9 cellular contexts compared by ENCODE assay signal in genomic region chr17:68289473-68289872, GRCh38. TPM values are rescaled to one million over a fixed set of nuclear protein-coding genes. Genes with fewer than 3 reads are reported as not detected.
DNase-seq lines count a peak whose midpoint lies in the region; TF ChIP-seq lines count a peak whose summit lies in the region.
"Had no signal": no experiment of that assay in that cellular context is flagged by ENCODE, and none has a peak within 500 bp of the region (broad histone marks: within the 10 kb centered on the region; RNA-seq: fewer than 3 reads in every experiment).

No MANE protein-coding gene starts in this region.

- H3K4me3 ChIP-seq in CD4-positive, alpha-beta memory T cell (ENCODE audit: low read length in 2 of 2) = peak overlapping the region; percentile 83 to 90
- peak overlapping the region; percentile 95 for H3K4me3 ChIP-seq in Karpas-422 (ENCODE audit: low read length)

- peak overlapping the region; percentile 99 for H3K9ac ChIP-seq in Karpas-422 (ENCODE audit: low read length)

- H3K79me2 ChIP-seq in Karpas-422 (ENCODE audit: low read length) = peaks cover 65% of the 10 kb centered on the region

- peak overlapping the region; percentile 99 to 100 (median 99) for H3K27ac Mint-ChIP-seq in CD4-positive, alpha-beta memory T cell
- no peak overlapping the region for H3K27ac Mint-ChIP-seq in nephron progenitor cell

- H3K36me3 Mint-ChIP-seq in CD4-positive, alpha-beta memory T cell = peaks cover 0 to 6% of the 10 kb centered on the region in 2 donors
- no peaks in the 10 kb centered on the region for H3K36me3 Mint-ChIP-seq in nephron progenitor cell (ENCODE audit: low read depth)

- H3K27ac ChIP-seq in CD4-positive, alpha-beta memory T cell (ENCODE audit: low read depth, low read length) = peak overlapping the region; percentile 90
- peak overlapping the region; percentile 97 for H3K27ac ChIP-seq in Karpas-422 (ENCODE audit: low read length)

- no peaks in the 10 kb centered on the region for H3K36me3 ChIP-seq in CD4-positive, alpha-beta memory T cell (ENCODE audit: insufficient read depth, low read length)
- peaks cover 13% of the 10 kb centered on the region for H3K36me3 ChIP-seq in Karpas-422 (ENCODE audit: insufficient read depth, low read length)

- TF ChIP-seq CTCF in nephron progenitor cell (IDR thresholded peaks at IDR 0.05) = no peak

- intact Hi-C loops in CD4-positive, alpha-beta memory T cell (cut with micrococcal nuclease) = no loop called here

- H3K27me3 Mint-ChIP-seq in CD4-positive, alpha-beta memory T cell = no peaks in the 10 kb centered on the region
- H3K27me3 Mint-ChIP-seq in nephron progenitor cell (ENCODE audit: low read depth, poor library complexity) = peaks cover 73% of the 10 kb centered on the region

- H3K4me2 ChIP-seq in Karpas-422 (ENCODE audit: low read depth, low read length, poor library complexity, severe bottlenecking) = peak overlapping the region; percentile 87

- no peak overlapping the region for H2AFZ ChIP-seq in Karpas-422 (ENCODE audit: low read length)

- no peaks in the 10 kb centered on the region for H4K20me1 ChIP-seq in Karpas-422 (ENCODE audit: insufficient read depth, low read depth, low read length)

- no peaks in the 10 kb centered on the region for H3K9me3 Mint-ChIP-seq in CD4-positive, alpha-beta memory T cell
- H3K9me3 Mint-ChIP-seq in nephron progenitor cell = no peaks in the 10 kb centered on the region

- H3K27me3 ChIP-seq in CD4-positive, alpha-beta memory T cell (ENCODE audit: insufficient read depth, low read length) = no peaks in the 10 kb centered on the region
- no peaks in the 10 kb centered on the region for H3K27me3 ChIP-seq in Karpas-422 (ENCODE audit: low read length)

- peaks cover 52% of the 10 kb centered on the region for H3K4me1 ChIP-seq in CD4-positive, alpha-beta memory T cell (ENCODE audit: insufficient read depth, low read length)
- H3K4me1 ChIP-seq in Karpas-422 (ENCODE audit: low read length) = peaks cover 68% of the 10 kb centered on the region

- H3K4me1 Mint-ChIP-seq in CD4-positive, alpha-beta memory T cell = peaks cover 40 to 79% (median 55%) of the 10 kb centered on the region in 4 donors
- H3K4me1 Mint-ChIP-seq in nephron progenitor cell = peaks cover 29% of the 10 kb centered on the region

- POLR2A ChIA-PET in CD4-positive, alpha-beta memory T cell (lab: Charles Lee; ENCODE audit: partially characterized antibody) = interaction anchor here (0.8 to 9.3 kb wide), 22 partner anchors 10 to 168 kb away, joined by 3 to 151 read pairs (median 8); partner anchors contain the start of genes AMZ2 and WIPI1

- no peaks in the 10 kb centered on the region for H3K9me2 ChIP-seq in Karpas-422 (replicated peaks; ENCODE audit: insufficient read depth, low read length)

- peak overlapping the region; percentile 96 to 100 (median 99) for H3K4me3 Mint-ChIP-seq in CD4-positive, alpha-beta memory T cell
- peak overlapping the region; percentile 91 for H3K4me3 Mint-ChIP-seq in nephron progenitor cell

- DNase-seq in CD4-positive, alpha-beta memory T cell = no peak
- DNase-seq in Karpas-422 (peak; percentile 79), cerebellar cortex (ENCODE audit: low spot score) (peak; percentile 32), nephron progenitor cell (no peak), activated gamma-delta T cell treated with Interleukin-2 at 50 U/mL for 16 hours (no peak), UCSD-AML1 (lab: John Stamatoyannopoulos, UW; ENCODE audit: unreplicated experiment) (no peak), mucosa of gallbladder (ENCODE audit: low spot score) (no peak), HuH-7 (ENCODE audit: low spot score) (no peak)
- DNase-seq: DMS79 had no signal

- CTCF ChIA-PET in CD4-positive, alpha-beta memory T cell (lab: Charles Lee; ENCODE audit: partially characterized antibody) = interaction anchor here (0.7 to 5.4 kb wide), 11 partner anchors 11 to 169 kb away, joined by 3 to 21 read pairs (median 3); no protein-coding TSS in a partner anchor

- H3K9me3 ChIP-seq in CD4-positive, alpha-beta memory T cell (ENCODE audit: control insufficient read depth in 1 of 2, low read length in 2 of 2) = no peaks in the 10 kb centered on the region
- no peaks in the 10 kb centered on the region for H3K9me3 ChIP-seq in Karpas-422 (ENCODE audit: low read length)

RNA-seq across cellular contexts. Expression of gene SLC16A6, which starts 1.5 kb away (rescaled TPM):
- total RNA-seq in CD4-positive, alpha-beta memory T cell = 1 to 10 TPM; 6.9 to 7.4 TPM
- 1 to 10 TPM; 1.7 to 2.0 TPM for polyA plus RNA-seq in CD4-positive, alpha-beta memory T cell
- 44.7 and 59.9 TPM in 2 replicates for total RNA-seq in Karpas-422 (2014; rRNA removed; shearing (Covaris generic); ENCODE audit: low replicate concordance)
- 0.49 TPM for total RNA-seq in mucosa of gallbladder

RNA-seq across cellular contexts. Expression of gene ARSG, which starts 1.8 kb away (rescaled TPM):
- 10 to 100 TPM; 13.6 to 19.1 TPM for total RNA-seq in CD4-positive, alpha-beta memory T cell
- 10 to 100 TPM; 10.4 to 12.6 TPM for polyA plus RNA-seq in CD4-positive, alpha-beta memory T cell
- 47.1 and 63.2 TPM in 2 replicates for total RNA-seq in Karpas-422 (2014; rRNA removed; shearing (Covaris generic); ENCODE audit: low replicate concordance)
- total RNA-seq in mucosa of gallbladder = 2.0 TPM

RNA-seq across cellular contexts. Expression of gene AMZ2, which starts 41.6 kb away (rescaled TPM):
- total RNA-seq in CD4-positive, alpha-beta memory T cell = 10 to 100 TPM; 66.1 to 81.2 TPM
- polyA plus RNA-seq in CD4-positive, alpha-beta memory T cell = 100 to 1,000 TPM; 114 to 161 TPM
- total RNA-seq in Karpas-422 (2014; rRNA removed; shearing (Covaris generic); ENCODE audit: low replicate concordance) = 66.7 and 136 TPM in 2 replicates
- 64.7 TPM for total RNA-seq in mucosa of gallbladder

Comparison
In these comparisons a context has a peak if more than half of its experiments do, and no peak if none do; other contexts are left out.
1. DNase-seq: peak in Karpas-422 (single experiment) and cerebellar cortex (single experiment); none in CD4-positive, alpha-beta memory T cell (0 of 5), nephron progenitor cell (single experiment), activated gamma-delta T cell treated with Interleukin-2 at 50 U/mL for 16 hours (single experiment), UCSD-AML1 (single experiment), mucosa of gallbladder (single experiment) and HuH-7 (single experiment).